In genomic region chr6:5665667-5666066, GRCh38 we compare ENCODE assay signal across 16 cellular contexts.
DNase-seq lines count a peak whose midpoint lies in the region; ATAC-seq lines count a peak whose summit lies in the region.
"Had no signal": no experiment of that assay in that cellular context is flagged by ENCODE, and none has a peak within 500 bp of the region (broad histone marks: within the 10 kb centered on the region; RNA-seq: fewer than 3 reads in every experiment).

No MANE protein-coding gene starts in this region.

- CTCF ChIA-PET in activated CD4-positive, alpha-beta T cell treated with anti-CD3 and anti-CD28 coated beads for 36 hours (lab: Charles Lee) = interaction anchor here (1.7 kb wide), 1 partner anchor 14 kb away, joined by 5 read pairs; no protein-coding TSS in a partner anchor
- CTCF ChIA-PET in activated CD4-positive, alpha-beta memory T cell treated with anti-CD3 and anti-CD28 coated beads, Interleukin-2, amount 10 ng/mL, durations not matched to agents 7 days and 5 days (lab: Charles Lee) = no interaction called here

- no peaks in the 10 kb centered on the region for H3K9me3 Mint-ChIP-seq in activated CD4-positive, alpha-beta T cell treated with anti-CD3 and anti-CD28 coated beads for 36 hours (ENCODE audit: low read depth)
- H3K9me3 Mint-ChIP-seq in activated CD4-positive, alpha-beta memory T cell treated with anti-CD3 and anti-CD28 coated beads, Interleukin-2, amount 10 ng/mL, durations not matched to agents 7 days and 5 days = no peaks in the 10 kb centered on the region
- H3K9me3 Mint-ChIP-seq in naive thymus-derived CD8-positive, alpha-beta T cell = peaks cover 0 to 8% (median 0%) of the 10 kb centered on the region in 9 donors

- ATAC-seq in activated CD4-positive, alpha-beta T cell treated with anti-CD3 and anti-CD28 coated beads for 36 hours = peak; percentile 25
- no peak for ATAC-seq in naive thymus-derived CD8-positive, alpha-beta T cell
- ATAC-seq in HG03432 (IDR thresholded peaks at IDR 0.05; ENCODE audit: unreplicated experiment) (no peak), Right ventricle myocardium superior (ENCODE audit: poor library complexity) (no peak)
- ATAC-seq: A549, K562 had no signal

- peaks cover 56% of the 10 kb centered on the region for H3K4me1 Mint-ChIP-seq in activated CD4-positive, alpha-beta T cell treated with anti-CD3 and anti-CD28 coated beads for 36 hours
- H3K4me1 Mint-ChIP-seq in activated CD4-positive, alpha-beta memory T cell treated with anti-CD3 and anti-CD28 coated beads, Interleukin-2, amount 10 ng/mL, durations not matched to agents 7 days and 5 days = peaks cover 19% of the 10 kb centered on the region
- peaks cover 32 to 87% (median 84%) of the 10 kb centered on the region in 4 donors for H3K4me1 Mint-ChIP-seq in naive thymus-derived CD8-positive, alpha-beta T cell

- no peaks in the 10 kb centered on the region for H3K27me3 Mint-ChIP-seq in activated CD4-positive, alpha-beta T cell treated with anti-CD3 and anti-CD28 coated beads for 36 hours
- no peaks in the 10 kb centered on the region for H3K27me3 Mint-ChIP-seq in activated CD4-positive, alpha-beta memory T cell treated with anti-CD3 and anti-CD28 coated beads, Interleukin-2, amount 10 ng/mL, durations not matched to agents 7 days and 5 days
- H3K27me3 Mint-ChIP-seq in naive thymus-derived CD8-positive, alpha-beta T cell = no peaks in the 10 kb centered on the region

- no peaks in the 10 kb centered on the region for H3K36me3 Mint-ChIP-seq in activated CD4-positive, alpha-beta T cell treated with anti-CD3 and anti-CD28 coated beads for 36 hours (ENCODE audit: low read depth)
- H3K36me3 Mint-ChIP-seq in activated CD4-positive, alpha-beta memory T cell treated with anti-CD3 and anti-CD28 coated beads, Interleukin-2, amount 10 ng/mL, durations not matched to agents 7 days and 5 days (ENCODE audit: low read depth) = no peaks in the 10 kb centered on the region
- H3K36me3 Mint-ChIP-seq in naive thymus-derived CD8-positive, alpha-beta T cell = no peaks in the 10 kb centered on the region

- DNase-seq in activated CD4-positive, alpha-beta T cell treated with anti-CD3 and anti-CD28 coated beads for 36 hours = no peak
- DNase-seq in activated CD4-positive, alpha-beta T cell treated with anti-CD3 and anti-CD28 coated beads for 1 hour = no peak
- DNase-seq in EH (ENCODE audit: low read depth) (peak; percentile 13), Right ventricle myocardium superior (no peak), ureter (ENCODE audit: low spot score) (no peak)
- no peak for DNase-seq in activated CD4-positive, alpha-beta memory T cell treated with anti-CD3 and anti-CD28 coated beads, Interleukin-2, amount 10 ng/mL, durations not matched to agents 7 days and 5 days
- no peak for DNase-seq in naive thymus-derived CD8-positive, alpha-beta T cell
- DNase-seq: effector memory CD4-positive, alpha-beta T cell; NCI-H524 treated with DMSO at 0.1 percent for 48 hours; SJCRH30; T1000; transverse colon had no signal

- peak overlapping the region; percentile 73 for H3K27ac Mint-ChIP-seq in activated CD4-positive, alpha-beta T cell treated with anti-CD3 and anti-CD28 coated beads for 36 hours
- peak overlapping the region; percentile 67 for H3K27ac Mint-ChIP-seq in activated CD4-positive, alpha-beta memory T cell treated with anti-CD3 and anti-CD28 coated beads, Interleukin-2, amount 10 ng/mL, durations not matched to agents 7 days and 5 days
- H3K27ac Mint-ChIP-seq in naive thymus-derived CD8-positive, alpha-beta T cell = peak overlapping the region; percentile 82 to 97 (median 94)

- no peak overlapping the region for H3K4me3 Mint-ChIP-seq in activated CD4-positive, alpha-beta T cell treated with anti-CD3 and anti-CD28 coated beads for 36 hours
- no peak overlapping the region for H3K4me3 Mint-ChIP-seq in activated CD4-positive, alpha-beta memory T cell treated with anti-CD3 and anti-CD28 coated beads, Interleukin-2, amount 10 ng/mL, durations not matched to agents 7 days and 5 days
- H3K4me3 Mint-ChIP-seq in naive thymus-derived CD8-positive, alpha-beta T cell = peak overlapping the region; percentile 58 to 84 (median 71)
- H3K4me3 Mint-ChIP-seq: CD14-positive monocyte had no signal

- POLR2A ChIA-PET in activated CD4-positive, alpha-beta T cell treated with anti-CD3 and anti-CD28 coated beads for 36 hours (lab: Charles Lee) = no interaction called here
- POLR2A ChIA-PET in activated CD4-positive, alpha-beta memory T cell treated with anti-CD3 and anti-CD28 coated beads, Interleukin-2, amount 10 ng/mL, durations not matched to agents 7 days and 5 days (lab: Charles Lee) = no interaction called here
- POLR2A ChIA-PET in naive thymus-derived CD8-positive, alpha-beta T cell (lab: Charles Lee) = interaction anchor here (0.7 to 1.6 kb wide), 7 partner anchors 8 to 850 kb away, joined by 3 to 8 read pairs (median 3); no protein-coding TSS in a partner anchor

- intact Hi-C loops in activated CD4-positive, alpha-beta T cell treated with anti-CD3 and anti-CD28 coated beads for 36 hours (cut with DNase I, micrococcal nuclease) = no loop called here
- intact Hi-C loops in Right ventricle myocardium superior (cut with DNase I) = no loop called here

Comparison
In these comparisons a context has a peak if more than half of its experiments do, and no peak if none do; other contexts are left out.
1. H3K4me3 Mint-ChIP-seq: peak in naive thymus-derived CD8-positive, alpha-beta T cell (10 of 10); none in activated CD4-positive, alpha-beta T cell treated with anti-CD3 and anti-CD28 coated beads for 36 hours (single experiment) and activated CD4-positive, alpha-beta memory T cell treated with anti-CD3 and anti-CD28 coated beads, Interleukin-2, amount 10 ng/mL, durations not matched to agents 7 days and 5 days (single experiment).
2. Peak in every context shown above with its lines, with median percentiles within 50 percentile points of each other: H3K27ac Mint-ChIP-seq.